ENCODE assay signal across 8 cellular contexts in genomic region chr2:238061310-238062202, GRCh38. TPM values are rescaled to one million over a fixed set of nuclear protein-coding genes. Genes with fewer than 3 reads are reported as not detected.
DNase-seq lines count a peak whose midpoint lies in the region; ATAC-seq, FAIRE-seq and TF ChIP-seq lines count a peak whose summit lies in the region.

No MANE protein-coding gene starts in this region.

- no peaks in the 10 kb centered on the region for H4K20me1 ChIP-seq in GM23248 (ENCODE audit: insufficient read depth)
- peaks cover 0 to 2% of the 10 kb centered on the region in 2 experiments for H4K20me1 ChIP-seq in H1 (replicated peaks in 1 of 2; ENCODE audit: control insufficient read depth in 1 of 2, insufficient read depth in 2 of 2, low read length in 2 of 2)

- H2AK5ac ChIP-seq in H1 (ENCODE audit: low read depth, low read length) = no peak overlapping the region

- H3K56ac ChIP-seq in H1 (replicated peaks; ENCODE audit: insufficient read length, low read depth, low read length) = peak overlapping the region; percentile 90

- no peak; a peak in 1 of 4 replicates for TF ChIP-seq RAD21 in H1 (IDR thresholded peaks at IDR 0.05 in 1 of 2, conservative IDR thresholded peaks at IDR 0.05 in 1 of 2; ENCODE audit: low read depth in 2 of 2, low read length in 2 of 2)

- peak overlapping the region; percentile 86; the same call in 1 of the 2 replicates for H4K8ac ChIP-seq in H1 (ENCODE audit: extremely low read depth, insufficient read depth, low read length)

- CTCF ChIA-PET in H1 (lab: Charles Lee; ENCODE audit: partially characterized antibody) = interaction anchor here (0.7 to 1.8 kb wide), 4 partner anchors 45 to 90 kb away, joined by 3 to 6 read pairs (median 5); no protein-coding TSS in a partner anchor

- no peak overlapping the region for H3K23ac ChIP-seq in H1 (ENCODE audit: insufficient read length)

- H3K4me2 ChIP-seq in GM23248 (ENCODE audit: unreplicated experiment) = peak overlapping the region; percentile 76
- H3K4me2 ChIP-seq in H1 (ENCODE audit: insufficient read depth in 1 of 2, low read depth in 2 of 2, low read length in 2 of 2) = peak overlapping the region; percentile 79 to 93

- POLR2A ChIA-PET in H1 (lab: Charles Lee; ENCODE audit: partially characterized antibody) = interaction anchor here (0.7 to 1.8 kb wide), 16 partner anchors 8 to 188 kb away, joined by 3 to 8 read pairs (median 4); partner anchors contain the start of genes ESPNL and HES6

- in situ Hi-C loops in GM23248 (cut with MboI) (no loop called here), transverse colon (cut with MboI; ENCODE audit: low pct_ligation_motif_present in 1 of 4, low pct_unique_long_range_greater_than_20kb in 1 of 4, low sequenced_read_pairs in 3 of 4) (no loop called here)

- TF ChIP-seq EP300 in H1 (IDR thresholded peaks at IDR 0.05; ENCODE audit: borderline replicate concordance in 1 of 2, low read depth in 2 of 2, low read length in 2 of 2) = no peak
- TF ChIP-seq EP300 in transverse colon (IDR thresholded peaks at IDR 0.05; ENCODE audit: low read depth) = no peak

- peak overlapping the region; percentile 25 for H4K91ac ChIP-seq in H1 (replicated peaks; ENCODE audit: insufficient read length, low read length)

- no peaks in the 10 kb centered on the region for H3K9me2 ChIP-seq in GM23248 (ENCODE audit: insufficient read depth)

- TF ChIP-seq POLR2A in H1 (IDR thresholded peaks at IDR 0.05; ENCODE audit: control extremely low read depth in 1 of 2, low read depth in 2 of 2, low read length in 2 of 2) (peak in 1 of 2 experiments; percentile 46; a peak in 1 of 3 replicates), transverse colon (IDR thresholded peaks at IDR 0.05) (no peak)

- H2AFZ ChIP-seq in GM23248 = peak overlapping the region; percentile 84
- no peak overlapping the region for H2AFZ ChIP-seq in H1 (ENCODE audit: low read length)

- peak overlapping the region; percentile 73 for H3K9ac ChIP-seq in GM23248
- H3K9ac ChIP-seq in H1 (replicated peaks in 1 of 4; ENCODE audit: extremely low read depth in 1 of 4, low read depth in 3 of 4, low read length in 3 of 4) = peak overlapping the region in 3 of 4 experiments; percentile 69 to 84 (median 78); a peak in 6 of 7 replicates

- peak overlapping the region; percentile 36 for H3K18ac ChIP-seq in H1 (ENCODE audit: extremely low read depth, low read length)

- intact Hi-C loops in mucosa of descending colon (cut with DNase I, micrococcal nuclease) (no loop called here), transverse colon (cut with DNase I; ENCODE audit: low total_unique reads) (loop anchor here (5.0 kb wide), 1 partner anchor 204 kb away; the partner anchor contains the start of gene RAMP1)

- no peak overlapping the region for H2BK12ac ChIP-seq in H1 (ENCODE audit: low read depth, low read length)

- H3K79me2 ChIP-seq in GM23248 (ENCODE audit: insufficient read depth) (peaks cover 10% of the 10 kb centered on the region; the same call in 1 of the 2 replicates), H1 (ENCODE audit: control insufficient read depth in 1 of 2, insufficient read depth in 2 of 2, low read length in 2 of 2) (peaks cover 2 to 57% of the 10 kb centered on the region in 2 experiments)

- no peak overlapping the region for H2BK120ac ChIP-seq in H1 (replicated peaks; ENCODE audit: low read depth, low read length)

- H3K9me3 ChIP-seq in GM23248 (ENCODE audit: low read depth) = no peaks in the 10 kb centered on the region
- H3K9me3 ChIP-seq in H1 (ENCODE audit: insufficient read depth in 2 of 2, low read depth in 1 of 2, low read length in 1 of 2) = no peaks in the 10 kb centered on the region
- H3K9me3 ChIP-seq in mucosa of descending colon = no peaks in the 10 kb centered on the region
- H3K9me3 ChIP-seq in transverse colon = no peaks in the 10 kb centered on the region

- no peak overlapping the region for H3K14ac ChIP-seq in H1 (ENCODE audit: insufficient read length)

- H3K4me3 ChIP-seq in GM23248 (peak overlapping the region; percentile 88), H1 (ENCODE audit: extremely low read depth in 1 of 4, insufficient read depth in 2 of 4, low read depth in 3 of 4, low read length in 4 of 4) (peak overlapping the region; percentile 86 to 99 (median 90)), mucosa of descending colon (peak overlapping the region; percentile 74), transverse colon (peak overlapping the region; percentile 67 to 96 (median 87))

- H3K4ac ChIP-seq in H1 (replicated peaks; ENCODE audit: insufficient read length, low read depth, low read length) = no peak overlapping the region

- FAIRE-seq in H1 (lab: Jason Lieb, UNC) = no peak

- H3K4me1 ChIP-seq in GM23248 (ENCODE audit: insufficient read depth) = peaks cover 5% of the 10 kb centered on the region; the same call in 1 of the 2 replicates
- peaks cover 0 to 10% (median 3%) of the 10 kb centered on the region in 4 experiments; a peak in 5 of 7 replicates for H3K4me1 ChIP-seq in H1 (replicated peaks in 1 of 4; ENCODE audit: control insufficient read depth in 3 of 4, insufficient read depth in 4 of 4, low read length in 3 of 4)
- H3K4me1 ChIP-seq in mucosa of descending colon (ENCODE audit: low read depth) = peaks cover 9% of the 10 kb centered on the region
- peaks cover 5 to 21% (median 18%) of the 10 kb centered on the region in 4 donors for H3K4me1 ChIP-seq in transverse colon

- DNase-seq in NCI-H1436 (lab: John Stamatoyannopoulos, UW) = peak; percentile 5
- no peak for DNase-seq in NCI-H1436 treated with DMSO at 0.1 percent for 48 hours (lab: John Stamatoyannopoulos, UW)
- DNase-seq in GM23248 = peak; percentile 61
- DNase-seq in M059J (ENCODE audit: low read depth) = peak; percentile 49
- DNase-seq in UCSD-AML1 (lab: John Stamatoyannopoulos, UW; ENCODE audit: unreplicated experiment) = peak; percentile 58
- DNase-seq in H1 (ENCODE audit: low read depth in 1 of 2, low spot score in 2 of 2) = peak in 1 of 2 experiments; percentile 70
- peak in 2 of 3 donors; percentile 38 to 60 for DNase-seq in mucosa of descending colon
- DNase-seq in transverse colon = peak; percentile 35

- H3K23me2 ChIP-seq in H1 (ENCODE audit: low read depth, low read length) = peaks cover 9% of the 10 kb centered on the region

- peak overlapping the region; percentile 69 for H4K5ac ChIP-seq in H1 (ENCODE audit: insufficient read length, low read depth, low read length)

- peak overlapping the region; percentile 20; the same call in 1 of the 2 replicates for H2BK5ac ChIP-seq in H1 (ENCODE audit: low read depth, low read length)

- peaks cover 2% of the 10 kb centered on the region; the same call in 1 of the 2 replicates for H3K79me1 ChIP-seq in H1 (ENCODE audit: low read depth, low read length)

- H3K36me3 ChIP-seq in GM23248 (ENCODE audit: low read depth) (0 out of 2 replicates have a peak, but pooled peaks cover 5% of the 10 kb centered on the region), H1 (ENCODE audit: control insufficient read depth in 2 of 4, insufficient read depth in 4 of 4, low read length in 3 of 4) (peaks cover 9 to 26% (median 19%) of the 10 kb centered on the region in 4 experiments), mucosa of descending colon (ENCODE audit: low read depth) (no peaks in the 10 kb centered on the region), transverse colon (no peaks in the 10 kb centered on the region)

- peak; percentile 17 for ATAC-seq in mucosa of descending colon

- 4 to 6% methylated on average over 29 to 30 of the region's 30 CpGs for WGBS in GM23248 (ENCODE audit: low coverage in 1 of 2, low lambda C conversion rate in 2 of 2, missing lambda C conversion rate in 2 of 2), 2 experiments
- WGBS in H1 (ENCODE audit: extremely low coverage in 1 of 2, insufficient coverage in 1 of 2, insufficient read length in 1 of 2, insufficient replicate concordance in 2 of 2, low coverage in 1 of 2, low lambda C conversion rate in 2 of 2, missing lambda C conversion rate in 1 of 2), 2 experiments = 2% methylated on average over 30 of the region's 30 CpGs; no CpG with 5 or more reads in 1 of the 2 experiments
- 3 to 13% methylated on average over 7 to 30 of the region's 30 CpGs for WGBS in transverse colon (ENCODE audit: low coverage in 1 of 2), 2 donors

- H2BK20ac ChIP-seq in H1 (ENCODE audit: low read length) = no peak overlapping the region

- no peaks in the 10 kb centered on the region for H3F3A ChIP-seq in GM23248 (ENCODE audit: insufficient read depth)

- no peak overlapping the region for H2BK15ac ChIP-seq in H1 (ENCODE audit: low read length)

- H3K27me3 ChIP-seq in GM23248 (replicated peaks; ENCODE audit: insufficient read depth) = no peaks in the 10 kb centered on the region
- no peaks in the 10 kb centered on the region for H3K27me3 ChIP-seq in H1 (replicated peaks in 1 of 4; ENCODE audit: control insufficient read depth in 3 of 4, extremely low read depth in 1 of 4, insufficient read depth in 3 of 4, low read length in 3 of 4)
- H3K27me3 ChIP-seq in transverse colon = no peaks in the 10 kb centered on the region

- TF ChIP-seq CTCF in H1 (IDR thresholded peaks at IDR 0.05; ENCODE audit: control extremely low read depth in 1 of 3, insufficient read depth in 1 of 3, low read depth in 1 of 3, low read length in 3 of 3) (no peak), mucosa of descending colon (IDR thresholded peaks at IDR 0.05) (no peak), transverse colon (IDR thresholded peaks at IDR 0.05) (no peak)

- peak overlapping the region; percentile 27 for H3K27ac ChIP-seq in GM23248
- H3K27ac ChIP-seq in H1 (ENCODE audit: low read depth, low read length) = peak overlapping the region; percentile 64
- peak overlapping the region; percentile 91 to 94 (median 92) for H3K27ac ChIP-seq in transverse colon

RNA-seq across cellular contexts. Expression of gene SCLY, which starts 0.8 kb away (rescaled TPM):
- 12.5 and 14.8 TPM in 2 replicates for total RNA-seq in GM23248 (2014; rRNA removed; shearing (Covaris generic))
- polyA plus RNA-seq in GM23248 (2016; fragmentation: Nextera tagmentation; extraction: Ambion mirVana) (7.4 and 10.3 TPM in 2 replicates), H1 (2011; rRNA removed) (79.5 and 111 TPM in 2 replicates)
- 8.7 and 10.5 TPM in 2 replicates for total RNA-seq in M059J (2014; rRNA removed; shearing (Covaris generic))
- total RNA-seq in H1 (2021; fragmentation: NEBNext Ultra II Directional; extraction: Animal tissue kit (Norgen Biotek cat#: 25700)) = 79.0 and 83.7 TPM in 2 replicates
- 68.5 TPM for polyA plus RNA-seq in H1 (2011; cell fraction: cytosol; rRNA removed)
- polyA plus RNA-seq in H1 (2011; cell fraction: nucleus; rRNA removed) = 100.0 TPM
- polyA plus RNA-seq in H1 (2012, experiment 1 of 2) = 65.1 to 71.0 TPM (median 67.4 TPM) in 4 replicates
- 70.8 TPM for polyA plus RNA-seq in H1 (2012, experiment 2 of 2)
- 43.4 TPM for polyA plus RNA-seq in H1 (2013, experiment 1 of 2)
- polyA plus RNA-seq in H1 (2013, experiment 2 of 2) = 44.4 TPM
- polyA minus RNA-seq in H1 (2011; rRNA and poly(A)+ RNA removed) = 63.7 and 76.3 TPM in 2 replicates
- polyA minus RNA-seq in H1 (2011; cell fraction: cytosol; rRNA and poly(A)+ RNA removed) = 40.9 TPM
- polyA minus RNA-seq in H1 (2011; cell fraction: nucleus; rRNA and poly(A)+ RNA removed) = 77.6 TPM
- total RNA-seq in mucosa of descending colon (10 to 100 TPM; 11.2 to 19.8 (median 19.5) TPM), transverse colon (10 to 100 TPM in 3 of 4 donors, 1 to 10 TPM in 1; 9.4 to 24.3 (median 11.1) TPM)

RNA-seq across cellular contexts. Expression of gene ESPNL, which starts 38.6 kb away (rescaled TPM):
- 1.4 and 1.5 TPM in 2 replicates for total RNA-seq in GM23248 (2014; rRNA removed; shearing (Covaris generic))
- polyA plus RNA-seq in GM23248 (2016; fragmentation: Nextera tagmentation; extraction: Ambion mirVana) = 0.19 and 0.60 TPM in 2 replicates
- not detected in 2 replicates for total RNA-seq in M059J (2014; rRNA removed; shearing (Covaris generic))
- total RNA-seq in H1 (2021; fragmentation: NEBNext Ultra II Directional; extraction: Animal tissue kit (Norgen Biotek cat#: 25700)) = 1.3 and 1.8 TPM in 2 replicates
- polyA plus RNA-seq in H1 (2011; rRNA removed) = 0.68 and 1.6 TPM in 2 replicates
- polyA plus RNA-seq in H1 (2011; cell fraction: cytosol; rRNA removed) = 1.3 TPM
- polyA plus RNA-seq in H1 (2011; cell fraction: nucleus; rRNA removed) = 2.8 TPM
- 0.54 to 1.2 TPM (median 0.82 TPM) in 4 replicates for polyA plus RNA-seq in H1 (2012, experiment 1 of 2)
- polyA plus RNA-seq in H1 (2012, experiment 2 of 2) = 0.66 TPM
- polyA plus RNA-seq in H1 (2013, experiment 1 of 2) = 0.75 TPM
- 0.64 TPM for polyA plus RNA-seq in H1 (2013, experiment 2 of 2)
- 0.15 and 0.60 TPM in 2 replicates for polyA minus RNA-seq in H1 (2011; rRNA and poly(A)+ RNA removed)
- 0.73 TPM for polyA minus RNA-seq in H1 (2011; cell fraction: cytosol; rRNA and poly(A)+ RNA removed)
- polyA minus RNA-seq in H1 (2011; cell fraction: nucleus; rRNA and poly(A)+ RNA removed) = 1.2 TPM
- total RNA-seq in mucosa of descending colon = under 1 TPM; 0.23 to 0.63 (median 0.47) TPM
- total RNA-seq in transverse colon = 1 to 10 TPM in 2 of 4 donors, under 1 TPM in 2; 0.14 to 4.4 (median 0.72) TPM

Comparison
In these comparisons a context has a peak if more than half of its experiments do, and no peak if none do; other contexts are left out.
1. H3K27ac ChIP-seq: peak in every context shown above with its lines; median percentile 92 in transverse colon; 64 in H1; 27 in GM23248.